In genomic region chr1:221904319-221904718, GRCh38 we compare ENCODE assay signal across 24 cellular contexts.
"Had no signal": no experiment of that assay in that cellular context is flagged by ENCODE, and none has a peak within 500 bp of the region (broad histone marks: within the 10 kb centered on the region; RNA-seq: fewer than 3 reads in every experiment).

No MANE protein-coding gene starts in this region.

- H3K4me3 Mint-ChIP-seq: dendritic cell treated with granulocyte-macrophage colony-stimulating factor and Interleukin-4, amounts not matched to agents 40 ng/mL and 50 ng/mL, for 4 days; effector memory CD8-positive, alpha-beta T cell; endodermal cell had no signal

- H3K9me3 ChIP-seq: colonic mucosa, esophagus squamous epithelium, gastrocnemius medialis, gastroesophageal sphincter, heart left ventricle, heart right ventricle had no signal

- H3K36me3 ChIP-seq: colonic mucosa, esophagus squamous epithelium, gastrocnemius medialis, gastroesophageal sphincter, heart left ventricle, heart right ventricle had no signal

- H3K9me3 Mint-ChIP-seq: dendritic cell treated with granulocyte-macrophage colony-stimulating factor and Interleukin-4, amounts not matched to agents 40 ng/mL and 50 ng/mL, for 4 days; effector memory CD8-positive, alpha-beta T cell; endodermal cell had no signal

- H3K27me3 ChIP-seq: colonic mucosa, dorsolateral prefrontal cortex, esophagus squamous epithelium, foreskin keratinocyte, gastrocnemius medialis, gastroesophageal sphincter, heart left ventricle, heart right ventricle had no signal

- H3K4me3 ChIP-seq: colonic mucosa, coronary artery, dorsolateral prefrontal cortex, esophagus squamous epithelium, gastrocnemius medialis, gastroesophageal sphincter, heart left ventricle, heart right ventricle had no signal

- ATAC-seq: effector memory CD8-positive, alpha-beta T cell; esophagus mucosa; foreskin keratinocyte; gastrocnemius medialis; gastroesophageal sphincter; heart left ventricle had no signal

- H3K27me3 Mint-ChIP-seq: dendritic cell treated with granulocyte-macrophage colony-stimulating factor and Interleukin-4, amounts not matched to agents 40 ng/mL and 50 ng/mL, for 4 days had no signal

- DNase-seq: colonic mucosa; cortex of kidney; dermis blood vessel endothelial cell; dorsolateral prefrontal cortex; effector CD4-positive, alpha-beta T cell; effector CD8-positive, alpha-beta T cell; effector memory CD4-positive, alpha-beta T cell; effector memory CD8-positive, alpha-beta T cell; endodermal cell; erythroblast; esophagus squamous epithelium; foreskin fibroblast; foreskin keratinocyte; foreskin melanocyte; gastrocnemius medialis; glutamatergic neuron; head of caudate nucleus; heart left ventricle; heart right ventricle had no signal

- H3K27ac Mint-ChIP-seq: dendritic cell treated with granulocyte-macrophage colony-stimulating factor and Interleukin-4, amounts not matched to agents 40 ng/mL and 50 ng/mL, for 4 days; effector memory CD8-positive, alpha-beta T cell; endodermal cell had no signal

- H3K4me1 ChIP-seq: colonic mucosa, esophagus squamous epithelium, foreskin keratinocyte, gastrocnemius medialis, gastroesophageal sphincter, heart left ventricle, heart right ventricle had no signal

- H3K27ac ChIP-seq: colonic mucosa, coronary artery, dorsolateral prefrontal cortex, epithelial cell of prostate, esophagus squamous epithelium, foreskin keratinocyte, gastrocnemius medialis, gastroesophageal sphincter, heart left ventricle, heart right ventricle had no signal

- H3K4me1 Mint-ChIP-seq: endodermal cell had no signal
